In the genomic region with DNA sequence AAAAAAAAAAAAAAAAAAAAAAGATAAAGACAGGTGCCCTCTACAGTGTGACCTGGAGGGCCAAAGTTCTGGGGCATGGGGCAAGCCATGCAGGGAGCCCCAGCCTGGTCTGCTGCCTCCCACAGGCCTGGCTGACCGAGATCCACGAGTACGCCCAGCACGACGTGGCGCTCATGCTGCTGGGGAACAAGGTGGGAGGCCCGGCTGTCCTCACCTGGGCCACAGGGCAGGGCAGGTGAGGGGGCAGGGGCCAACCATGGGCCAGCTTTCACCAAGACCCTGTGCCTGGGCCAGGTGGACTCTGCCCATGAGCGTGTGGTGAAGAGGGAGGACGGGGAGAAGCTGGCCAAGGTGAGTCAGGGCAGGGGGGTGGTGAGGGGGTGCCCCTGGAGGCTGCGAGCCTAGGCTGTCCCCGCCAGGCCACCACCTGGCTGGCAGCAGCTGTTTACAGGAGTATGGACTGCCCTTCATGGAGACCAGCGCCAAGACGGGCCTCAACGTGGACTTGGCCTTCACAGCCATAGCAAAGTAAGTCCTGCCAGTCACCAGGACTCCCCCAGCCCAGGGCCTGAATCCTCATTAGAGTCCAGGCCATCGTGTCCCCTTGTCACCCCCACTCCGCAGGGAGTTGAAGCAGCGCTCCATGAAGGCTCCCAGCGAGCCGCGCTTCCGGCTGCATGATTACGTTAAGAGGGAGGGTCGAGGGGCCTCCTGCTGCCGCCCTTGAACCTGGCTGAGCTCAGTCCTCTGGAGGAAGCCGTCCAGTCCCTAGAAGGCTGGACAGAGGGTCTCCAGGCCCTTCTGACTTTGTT, we compare ENCODE assay signal across 8 cellular contexts. TPM values are rescaled to one million over a fixed set of nuclear protein-coding genes. Genes with fewer than 3 reads are reported as not detected.
DNase-seq lines count a peak whose midpoint lies in the region; ATAC-seq, FAIRE-seq and TF ChIP-seq lines count a peak whose summit lies in the region.

No MANE protein-coding gene starts in this region.

- H3K9me3 ChIP-seq in heart right ventricle (no peaks in the 10 kb centered on the region), SK-N-SH (no peaks in the 10 kb centered on the region), H1 (ENCODE audit: insufficient read depth in 2 of 2, low read depth in 1 of 2, low read length in 1 of 2) (no peaks in the 10 kb centered on the region)

- peak overlapping the region; percentile 88 for H3K18ac ChIP-seq in H1 (ENCODE audit: extremely low read depth, low read length)

- peaks cover 43% of the 10 kb centered on the region for H3F3A ChIP-seq in SK-N-SH (replicated peaks; ENCODE audit: insufficient read depth)

- peak overlapping the region; percentile 89 for H3K9ac ChIP-seq in SK-N-SH
- peak overlapping the region; percentile 70 to 97 (median 93); a peak in 6 of 7 replicates for H3K9ac ChIP-seq in H1 (replicated peaks in 1 of 4; ENCODE audit: extremely low read depth in 1 of 4, low read depth in 3 of 4, low read length in 3 of 4)

- H3K4ac ChIP-seq in H1 (replicated peaks; ENCODE audit: insufficient read length, low read depth, low read length) = peak overlapping the region; percentile 4

- H2BK20ac ChIP-seq in H1 (ENCODE audit: low read length) = no peak overlapping the region

- H3K27me3 ChIP-seq in heart right ventricle (peaks cover 0 to 14% (median 0%) of the 10 kb centered on the region in 7 donors), SK-N-SH (ENCODE audit: insufficient read depth) (no peaks in the 10 kb centered on the region), H1 (replicated peaks in 1 of 4; ENCODE audit: control insufficient read depth in 3 of 4, extremely low read depth in 1 of 4, insufficient read depth in 3 of 4, low read length in 3 of 4) (no peaks in the 10 kb centered on the region)

- H3K23ac ChIP-seq in H1 (ENCODE audit: insufficient read length) = no peak overlapping the region

- H3K4me2 ChIP-seq in SK-N-SH (peak overlapping the region; percentile 96), H1 (ENCODE audit: insufficient read depth in 1 of 2, low read depth in 2 of 2, low read length in 2 of 2) (peak overlapping the region; percentile 94 to 97)

- CTCF ChIA-PET in SK-N-SH (lab: Yijun Ruan, JAX) = interaction anchor here (0.6 to 6.9 kb wide), 18 partner anchors 13 to 374 kb away, joined by 3 to 55 read pairs (median 4); a partner anchor contains a TSS
- CTCF ChIA-PET in H1 (lab: Charles Lee; ENCODE audit: partially characterized antibody) = interaction anchor here (0.6 to 4.4 kb wide), 13 partner anchors 9 to 1436 kb away, joined by 3 to 24 read pairs (median 3); no protein-coding TSS in a partner anchor

- no peaks in the 10 kb centered on the region for H3K9me3 Mint-ChIP-seq in osteocyte (ENCODE audit: unreplicated experiment)

- no peak for DNase-seq in heart right ventricle
- DNase-seq in left ventricle myocardium superior = no peak
- DNase-seq in SK-N-SH = no peak
- no peak for DNase-seq in H1 (ENCODE audit: low read depth in 1 of 2, low spot score in 2 of 2)
- DNase-seq in osteocyte (ENCODE audit: extremely low spot score, unreplicated experiment) = no peak
- DNase-seq in NCI-H2196 treated with DMSO at 0.1 percent for 48 hours (lab: John Stamatoyannopoulos, UW; ENCODE audit: unreplicated experiment) = no peak

- peak overlapping the region; percentile 31 for H4K5ac ChIP-seq in H1 (ENCODE audit: insufficient read length, low read depth, low read length)

- 27 to 32% methylated on average over 25 of the region's 25 CpGs for WGBS in heart right ventricle, 2 donors
- 26% methylated on average over 15 of the region's 25 CpGs for WGBS in SK-N-SH (ENCODE audit: low lambda C conversion rate)
- 37% methylated on average over 25 of the region's 25 CpGs; no CpG with 5 or more reads in 1 of the 2 experiments for WGBS in H1 (ENCODE audit: extremely low coverage in 1 of 2, insufficient coverage in 1 of 2, insufficient read length in 1 of 2, insufficient replicate concordance in 2 of 2, low coverage in 1 of 2, low lambda C conversion rate in 2 of 2, missing lambda C conversion rate in 1 of 2), 2 experiments

- H4K20me1 ChIP-seq in SK-N-SH (ENCODE audit: insufficient read depth) = peaks cover 82% of the 10 kb centered on the region
- peaks cover 19 to 57% of the 10 kb centered on the region in 2 experiments for H4K20me1 ChIP-seq in H1 (replicated peaks in 1 of 2; ENCODE audit: control insufficient read depth in 1 of 2, insufficient read depth in 2 of 2, low read length in 2 of 2)

- H2AK5ac ChIP-seq in H1 (ENCODE audit: low read depth, low read length) = no peak overlapping the region

- no peak overlapping the region for H2AFZ ChIP-seq in SK-N-SH (ENCODE audit: low read depth)
- no peak overlapping the region for H2AFZ ChIP-seq in H1 (ENCODE audit: low read length)

- no peak for TF ChIP-seq RAD21 in SK-N-SH (IDR thresholded peaks at IDR 0.05; ENCODE audit: low read length)
- no peak for TF ChIP-seq RAD21 in H1 (IDR thresholded peaks at IDR 0.05 in 1 of 2, conservative IDR thresholded peaks at IDR 0.05 in 1 of 2; ENCODE audit: low read depth in 2 of 2, low read length in 2 of 2)

- H2BK5ac ChIP-seq in H1 (ENCODE audit: low read depth, low read length) = peak overlapping the region; percentile 87

- TF ChIP-seq POLR2A in H1 (IDR thresholded peaks at IDR 0.05; ENCODE audit: control extremely low read depth in 1 of 2, low read depth in 2 of 2, low read length in 2 of 2) = peak in 1 of 2 experiments; percentile 93; a peak in 2 of 3 replicates

- H3K79me2 ChIP-seq in SK-N-SH (ENCODE audit: insufficient read depth) = peaks cover 80% of the 10 kb centered on the region
- peaks cover 25 to 51% of the 10 kb centered on the region in 2 experiments for H3K79me2 ChIP-seq in H1 (ENCODE audit: control insufficient read depth in 1 of 2, insufficient read depth in 2 of 2, low read length in 2 of 2)

- H3K36me3 Mint-ChIP-seq in osteocyte (ENCODE audit: unreplicated experiment) = peaks cover 4% of the 10 kb centered on the region

- peak overlapping the region; percentile 66 for H4K8ac ChIP-seq in H1 (ENCODE audit: extremely low read depth, insufficient read depth, low read length)

- peaks cover 8% of the 10 kb centered on the region; the same call in 1 of the 2 replicates for H3K79me1 ChIP-seq in H1 (ENCODE audit: low read depth, low read length)

- peaks cover 0 to 28% (median 2%) of the 10 kb centered on the region in 9 donors for H3K36me3 ChIP-seq in heart right ventricle
- H3K36me3 ChIP-seq in SK-N-SH (replicated peaks in 1 of 2; ENCODE audit: control insufficient read depth in 1 of 2, insufficient read depth in 2 of 2, low read length in 1 of 2) = peaks cover 22 to 34% of the 10 kb centered on the region in 2 experiments
- H3K36me3 ChIP-seq in H1 (ENCODE audit: control insufficient read depth in 2 of 4, insufficient read depth in 4 of 4, low read length in 3 of 4) = peaks cover 5 to 35% (median 13%) of the 10 kb centered on the region in 4 experiments; a peak in 7 of 8 replicates

- no peaks in the 10 kb centered on the region for H3K9me2 ChIP-seq in SK-N-SH

- H4K91ac ChIP-seq in H1 (replicated peaks; ENCODE audit: insufficient read length, low read length) = peak overlapping the region; percentile 35

- peak overlapping the region; percentile 89 for H3K4me3 Mint-ChIP-seq in osteocyte (ENCODE audit: unreplicated experiment)

- peaks cover 71% of the 10 kb centered on the region for H3K4me1 Mint-ChIP-seq in osteocyte (ENCODE audit: unreplicated experiment)

- TF ChIP-seq EP300 in SK-N-SH (IDR thresholded peaks at IDR 0.05; ENCODE audit: borderline replicate concordance in 1 of 2, low read depth in 1 of 2, low read length in 1 of 2) (no peak), H1 (IDR thresholded peaks at IDR 0.05; ENCODE audit: borderline replicate concordance in 1 of 2, low read depth in 2 of 2, low read length in 2 of 2) (no peak)

- POLR2A ChIA-PET in SK-N-SH (lab: Yijun Ruan, JAX) (interaction anchor here (0.6 to 1.0 kb wide), 3 partner anchors 12 to 142 kb away, joined by 3 to 4 read pairs (median 3); no protein-coding TSS in a partner anchor), H1 (lab: Charles Lee; ENCODE audit: partially characterized antibody) (interaction anchor here (0.8 to 15.0 kb wide), 35 partner anchors 10 to 378 kb away, joined by 3 to 312 read pairs (median 4); a partner anchor contains a TSS)

- H3K56ac ChIP-seq in H1 (replicated peaks; ENCODE audit: insufficient read length, low read depth, low read length) = peak overlapping the region; percentile 56

- intact Hi-C loops in heart right ventricle (cut with DNase I) = loop anchor here in 4 of 10 donors (2.0 to 10.0 kb wide), 4 partner anchors 99 to 352 kb away; a partner anchor contains a TSS
- intact Hi-C loops in left ventricle myocardium superior (cut with micrococcal nuclease) = no loop called here

- peaks cover 38% of the 10 kb centered on the region; the same call in 1 of the 2 replicates for H3K23me2 ChIP-seq in H1 (ENCODE audit: low read depth, low read length)

- no peak overlapping the region for H3K14ac ChIP-seq in H1 (ENCODE audit: insufficient read length)

- H3K27ac Mint-ChIP-seq in osteocyte (ENCODE audit: unreplicated experiment) = peak overlapping the region; percentile 64

- H3K27me3 Mint-ChIP-seq in osteocyte (ENCODE audit: unreplicated experiment) = no peaks in the 10 kb centered on the region

- ATAC-seq in heart right ventricle (no peak), left ventricle myocardium superior (no peak), GM18867 (IDR thresholded peaks at IDR 0.05; ENCODE audit: unreplicated experiment) (no peak), HG03565 (IDR thresholded peaks at IDR 0.05; ENCODE audit: unreplicated experiment) (no peak)

- H2BK15ac ChIP-seq in H1 (ENCODE audit: low read length) = no peak overlapping the region

- H2BK12ac ChIP-seq in H1 (ENCODE audit: low read depth, low read length) = no peak overlapping the region

- H3K27ac ChIP-seq in heart right ventricle = peak overlapping the region; percentile 36 to 89 (median 78)
- peak overlapping the region; percentile 28 to 64; a peak in 3 of 4 replicates for H3K27ac ChIP-seq in SK-N-SH (ENCODE audit: low read depth in 2 of 2, low read length in 1 of 2)
- peak overlapping the region; percentile 62 for H3K27ac ChIP-seq in H1 (ENCODE audit: low read depth, low read length)

- H3K4me3 ChIP-seq in heart right ventricle (peak overlapping the region; percentile 36 to 92 (median 78)), SK-N-SH (ENCODE audit: low read depth in 2 of 2, low read length in 1 of 2) (peak overlapping the region; percentile 96 to 98), H1 (ENCODE audit: extremely low read depth in 1 of 4, insufficient read depth in 2 of 4, low read depth in 3 of 4, low read length in 4 of 4) (peak overlapping the region; percentile 85 to 99 (median 95))

- no peak for FAIRE-seq in H1 (lab: Jason Lieb, UNC)

- H2BK120ac ChIP-seq in H1 (replicated peaks; ENCODE audit: low read depth, low read length) = no peak overlapping the region

- peaks cover 38 to 87% (median 84%) of the 10 kb centered on the region in 9 donors for H3K4me1 ChIP-seq in heart right ventricle
- peaks cover 51 to 74% of the 10 kb centered on the region in 2 experiments; a peak in 3 of 4 replicates for H3K4me1 ChIP-seq in SK-N-SH (ENCODE audit: control insufficient read depth in 1 of 2, insufficient read depth in 2 of 2, low read depth in 1 of 2, low read length in 1 of 2)
- peaks cover 3 to 49% (median 36%) of the 10 kb centered on the region in 4 experiments for H3K4me1 ChIP-seq in H1 (replicated peaks in 1 of 4; ENCODE audit: control insufficient read depth in 3 of 4, insufficient read depth in 4 of 4, low read length in 3 of 4)

- TF ChIP-seq CTCF in heart right ventricle (IDR thresholded peaks at IDR 0.05) = no peak
- TF ChIP-seq CTCF in SK-N-SH (IDR thresholded peaks at IDR 0.05) = no peak
- no peak for TF ChIP-seq CTCF in H1 (IDR thresholded peaks at IDR 0.05; ENCODE audit: control extremely low read depth in 1 of 3, insufficient read depth in 1 of 3, low read depth in 1 of 3, low read length in 3 of 3)
- no peak for TF ChIP-seq CTCF in osteocyte (IDR thresholded peaks at IDR 0.05)

RNA-seq across cellular contexts. Expression of a gene that starts 2.7 kb away (rescaled TPM):
- total RNA-seq in heart right ventricle (10 to 100 TPM; 16.9 to 44.9 (median 23.8) TPM), left ventricle myocardium superior (21.4 TPM), osteocyte (78.1 and 84.9 TPM in 2 replicates)
- polyA plus RNA-seq in heart right ventricle (10 to 100 TPM; 14.6 to 28.2 TPM), SK-N-SH (2012; rRNA removed) (69.9 and 73.0 TPM in 2 replicates), H1 (2011; rRNA removed) (96.8 and 140 TPM in 2 replicates)
- 32.5 and 56.2 TPM in 2 replicates for polyA plus RNA-seq in SK-N-SH (2012; cell fraction: cytosol; rRNA removed)
- polyA plus RNA-seq in SK-N-SH (2012; cell fraction: nucleus; rRNA removed) = 95.4 and 106 TPM in 2 replicates
- 148 and 155 TPM in 2 replicates for total RNA-seq in H1 (2021; fragmentation: NEBNext Ultra II Directional; extraction: Animal tissue kit (Norgen Biotek cat#: 25700))
- polyA plus RNA-seq in H1 (2011; cell fraction: cytosol; rRNA removed) = 87.7 TPM
- 166 TPM for polyA plus RNA-seq in H1 (2011; cell fraction: nucleus; rRNA removed)
- polyA plus RNA-seq in H1 (2012, experiment 1 of 2) = 72.2 to 138 TPM (median 118 TPM) in 4 replicates
- polyA plus RNA-seq in H1 (2012, experiment 2 of 2) = 99.5 TPM
- polyA plus RNA-seq in H1 (2013, experiment 1 of 2) = 119 TPM
- polyA plus RNA-seq in H1 (2013, experiment 2 of 2) = 114 TPM
- polyA minus RNA-seq in H1 (2011; rRNA and poly(A)+ RNA removed) = 88.7 and 112 TPM in 2 replicates
- 80.9 TPM for polyA minus RNA-seq in H1 (2011; cell fraction: cytosol; rRNA and poly(A)+ RNA removed)
- polyA minus RNA-seq in H1 (2011; cell fraction: nucleus; rRNA and poly(A)+ RNA removed) = 56.2 TPM

RNA-seq across cellular contexts. Expression of a gene that starts 4.5 kb away (rescaled TPM):
- 1 to 10 TPM in 8 of 10 donors, under 1 TPM in 2; 0.74 to 4.3 (median 1.6) TPM for total RNA-seq in heart right ventricle
- 1 to 10 TPM in 1 of 2 donors, under 1 TPM in 1; 0.26 to 6.4 TPM for polyA plus RNA-seq in heart right ventricle
- total RNA-seq in left ventricle myocardium superior = 1.7 TPM
- polyA plus RNA-seq in SK-N-SH (2012; rRNA removed) = 14.3 and 19.5 TPM in 2 replicates
- polyA plus RNA-seq in SK-N-SH (2012; cell fraction: cytosol; rRNA removed) = 4.5 and 6.2 TPM in 2 replicates
- polyA plus RNA-seq in SK-N-SH (2012; cell fraction: nucleus; rRNA removed) = 102 and 121 TPM in 2 replicates
- total RNA-seq in H1 (2021; fragmentation: NEBNext Ultra II Directional; extraction: Animal tissue kit (Norgen Biotek cat#: 25700)) = 4.3 and 5.3 TPM in 2 replicates
- 5.4 and 6.6 TPM in 2 replicates for polyA plus RNA-seq in H1 (2011; rRNA removed)
- polyA plus RNA-seq in H1 (2011; cell fraction: cytosol; rRNA removed) = 7.4 TPM
- 23.2 TPM for polyA plus RNA-seq in H1 (2011; cell fraction: nucleus; rRNA removed)
- 6.8 to 14.2 TPM (median 12.7 TPM) in 4 replicates for polyA plus RNA-seq in H1 (2012, experiment 1 of 2)
- polyA plus RNA-seq in H1 (2012, experiment 2 of 2) = 4.8 TPM
- 11.6 TPM for polyA plus RNA-seq in H1 (2013, experiment 1 of 2)
- polyA plus RNA-seq in H1 (2013, experiment 2 of 2) = 13.9 TPM
- 2.4 and 2.6 TPM in 2 replicates for polyA minus RNA-seq in H1 (2011; rRNA and poly(A)+ RNA removed)
- polyA minus RNA-seq in H1 (2011; cell fraction: cytosol; rRNA and poly(A)+ RNA removed) = 2.0 TPM
- polyA minus RNA-seq in H1 (2011; cell fraction: nucleus; rRNA and poly(A)+ RNA removed) = 3.2 TPM
- 2.0 and 3.4 TPM in 2 replicates for total RNA-seq in osteocyte

RNA-seq across cellular contexts. Expression of a gene that starts 17.2 kb away (rescaled TPM):
- total RNA-seq in heart right ventricle (100 to 1,000 TPM in 6 of 10 donors, 10 to 100 TPM in 4; 79.3 to 122 (median 104) TPM), left ventricle myocardium superior (92.9 TPM), osteocyte (169 and 188 TPM in 2 replicates)
- polyA plus RNA-seq in heart right ventricle (100 to 1,000 TPM in 1 of 2 donors, 10 to 100 TPM in 1; 76.7 to 114 TPM), SK-N-SH (2012; rRNA removed) (39.8 and 47.4 TPM in 2 replicates), H1 (2011; rRNA removed) (40.6 and 59.4 TPM in 2 replicates)
- 10.3 and 21.4 TPM in 2 replicates for polyA plus RNA-seq in SK-N-SH (2012; cell fraction: cytosol; rRNA removed)
- polyA plus RNA-seq in SK-N-SH (2012; cell fraction: nucleus; rRNA removed) = 292 and 443 TPM in 2 replicates
- 52.7 and 63.5 TPM in 2 replicates for total RNA-seq in H1 (2021; fragmentation: NEBNext Ultra II Directional; extraction: Animal tissue kit (Norgen Biotek cat#: 25700))
- polyA plus RNA-seq in H1 (2011; cell fraction: cytosol; rRNA removed) = 50.0 TPM
- polyA plus RNA-seq in H1 (2011; cell fraction: nucleus; rRNA removed) = 380 TPM
- polyA plus RNA-seq in H1 (2012, experiment 1 of 2) = 37.9 to 66.9 TPM (median 59.1 TPM) in 4 replicates
- 29.8 TPM for polyA plus RNA-seq in H1 (2012, experiment 2 of 2)
- 28.9 TPM for polyA plus RNA-seq in H1 (2013, experiment 1 of 2)
- 27.1 TPM for polyA plus RNA-seq in H1 (2013, experiment 2 of 2)
- polyA minus RNA-seq in H1 (2011; rRNA and poly(A)+ RNA removed) = 24.8 and 36.2 TPM in 2 replicates
- polyA minus RNA-seq in H1 (2011; cell fraction: cytosol; rRNA and poly(A)+ RNA removed) = 37.0 TPM
- 106 TPM for polyA minus RNA-seq in H1 (2011; cell fraction: nucleus; rRNA and poly(A)+ RNA removed)

RNA-seq across cellular contexts. Expression of a gene that starts 43.5 kb away (rescaled TPM):
- total RNA-seq in heart right ventricle = 1 to 10 TPM in 5 of 10 donors, under 1 TPM in 5; 0.24 to 6.0 (median 1.1) TPM
- polyA plus RNA-seq in heart right ventricle = 1 to 10 TPM in 1 of 2 donors, under 1 TPM in 1; 0.33 to 3.4 TPM
- total RNA-seq in left ventricle myocardium superior = 9.2 TPM
- 1.4 and 1.7 TPM in 2 replicates for polyA plus RNA-seq in SK-N-SH (2012; rRNA removed)
- polyA plus RNA-seq in SK-N-SH (2012; cell fraction: cytosol; rRNA removed) = 0.22 and 0.43 TPM in 2 replicates
- polyA plus RNA-seq in SK-N-SH (2012; cell fraction: nucleus; rRNA removed) = 8.7 and 11.6 TPM in 2 replicates
- total RNA-seq in H1 (2021; fragmentation: NEBNext Ultra II Directional; extraction: Animal tissue kit (Norgen Biotek cat#: 25700)) = 6.4 and 6.5 TPM in 2 replicates
- 1.2 and 2.7 TPM in 2 replicates for polyA plus RNA-seq in H1 (2011; rRNA removed)
- 2.0 TPM for polyA plus RNA-seq in H1 (2011; cell fraction: cytosol; rRNA removed)
- polyA plus RNA-seq in H1 (2011; cell fraction: nucleus; rRNA removed) = 9.8 TPM
- 2.7 to 3.7 TPM (median 3.2 TPM) in 4 replicates for polyA plus RNA-seq in H1 (2012, experiment 1 of 2)
- polyA plus RNA-seq in H1 (2012, experiment 2 of 2) = 2.8 TPM
- polyA plus RNA-seq in H1 (2013, experiment 1 of 2) = 2.0 TPM
- 1.9 TPM for polyA plus RNA-seq in H1 (2013, experiment 2 of 2)
- polyA minus RNA-seq in H1 (2011; rRNA and poly(A)+ RNA removed) = 0.93 and 1.9 TPM in 2 replicates
- polyA minus RNA-seq in H1 (2011; cell fraction: cytosol; rRNA and poly(A)+ RNA removed) = 4.5 TPM
- 4.4 TPM for polyA minus RNA-seq in H1 (2011; cell fraction: nucleus; rRNA and poly(A)+ RNA removed)
- 2.4 and 3.7 TPM in 2 replicates for total RNA-seq in osteocyte

RNA-seq across cellular contexts. Expression of a gene that starts 52.4 kb away (rescaled TPM):
- total RNA-seq in heart right ventricle (10 to 100 TPM; 19.3 to 28.8 (median 23.6) TPM), left ventricle myocardium superior (29.9 TPM), osteocyte (57.6 and 60.2 TPM in 2 replicates)
- polyA plus RNA-seq in heart right ventricle (10 to 100 TPM; 38.8 to 43.1 TPM), SK-N-SH (2012; rRNA removed) (70.3 and 85.4 TPM in 2 replicates), H1 (2011; rRNA removed) (321 and 440 TPM in 2 replicates)
- polyA plus RNA-seq in SK-N-SH (2012; cell fraction: cytosol; rRNA removed) = 37.7 and 67.4 TPM in 2 replicates
- 156 and 226 TPM in 2 replicates for polyA plus RNA-seq in SK-N-SH (2012; cell fraction: nucleus; rRNA removed)
- 67.6 and 69.6 TPM in 2 replicates for total RNA-seq in H1 (2021; fragmentation: NEBNext Ultra II Directional; extraction: Animal tissue kit (Norgen Biotek cat#: 25700))
- polyA plus RNA-seq in H1 (2011; cell fraction: cytosol; rRNA removed) = 218 TPM
- 354 TPM for polyA plus RNA-seq in H1 (2011; cell fraction: nucleus; rRNA removed)
- polyA plus RNA-seq in H1 (2012, experiment 1 of 2) = 47.7 to 104 TPM (median 94.8 TPM) in 4 replicates
- 87.2 TPM for polyA plus RNA-seq in H1 (2012, experiment 2 of 2)
- 57.1 TPM for polyA plus RNA-seq in H1 (2013, experiment 1 of 2)
- 56.1 TPM for polyA plus RNA-seq in H1 (2013, experiment 2 of 2)
- polyA minus RNA-seq in H1 (2011; rRNA and poly(A)+ RNA removed) = 88.3 and 98.1 TPM in 2 replicates
- 67.9 TPM for polyA minus RNA-seq in H1 (2011; cell fraction: cytosol; rRNA and poly(A)+ RNA removed)
- polyA minus RNA-seq in H1 (2011; cell fraction: nucleus; rRNA and poly(A)+ RNA removed) = 111 TPM
